Comparison of ENCODE assay signal across 29 cellular contexts in the genomic region with DNA sequence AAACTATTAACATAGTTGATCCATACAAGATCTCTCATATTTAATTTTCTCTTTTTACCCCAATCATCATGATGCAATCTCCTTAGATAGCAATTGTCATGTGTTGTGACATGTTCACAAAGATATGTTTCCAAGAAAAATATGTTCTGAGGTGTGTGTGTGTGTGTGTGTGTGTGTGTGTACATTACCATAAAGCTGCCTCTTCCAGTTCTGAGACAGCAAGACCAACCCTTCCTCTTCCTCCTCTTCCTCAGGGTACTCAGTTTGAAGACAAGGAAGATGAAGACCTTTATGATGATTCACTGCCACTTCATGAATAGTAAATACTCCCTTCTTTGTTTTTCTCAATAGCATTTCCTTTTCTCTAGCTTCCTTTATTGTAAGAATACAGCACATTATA.
"Had no signal": no experiment of that assay in that cellular context is flagged by ENCODE, and none has a peak within 500 bp of the region (broad histone marks: within the 10 kb centered on the region; RNA-seq: fewer than 3 reads in every experiment).

No MANE protein-coding gene starts in this region.

- ATAC-seq: stimulated activated effector memory CD8-positive, alpha-beta T cell treated with anti-CD3 and anti-CD28 coated beads, Interleukin-12 subunit alpha, Interleukin-12 subunit beta, amount 100 ng/mL, for 72 hours; stimulated activated memory B cell treated with anti-CD40 and anti-IgM and Interleukin-4, amounts not matched to agents 10 μg/mL and 1 μg/mL and 100 μg/mL, for 72 hours; stimulated activated naive B cell treated with anti-CD40 and anti-IgM and Interleukin-4, amounts not matched to agents 10 μg/mL and 1 μg/mL and 100 μg/mL, for 72 hours; stimulated activated naive CD8-positive, alpha-beta T cell treated with anti-CD3 and anti-CD28 coated beads, Interleukin-15, amount 100 ng/mL, for 72 hours; stimulated activated naive CD8-positive, alpha-beta T cell treated with anti-CD3 and anti-CD28 coated beads, Interleukin-15, Interleukin-2, amounts not matched to agents 100 U/mL and 50 U/mL, for 24 hours; upper lobe of right lung had no signal

- H3K4me3 Mint-ChIP-seq: stimulated activated effector memory CD8-positive, alpha-beta T cell treated with anti-CD3 and anti-CD28 coated beads, Interleukin-12 subunit alpha, Interleukin-12 subunit beta, amount 100 ng/mL, for 72 hours; stimulated activated memory B cell treated with anti-CD40 and anti-IgM and Interleukin-4, amounts not matched to agents 10 μg/mL and 1 μg/mL and 100 μg/mL, for 72 hours; stimulated activated naive B cell treated with anti-CD40 and anti-IgM and Interleukin-4, amounts not matched to agents 10 μg/mL and 1 μg/mL and 100 μg/mL, for 72 hours; stimulated activated naive CD8-positive, alpha-beta T cell treated with anti-CD3 and anti-CD28 coated beads, Interleukin-15, amount 100 ng/mL, for 72 hours; stimulated activated naive CD8-positive, alpha-beta T cell treated with anti-CD3 and anti-CD28 coated beads, Interleukin-15, Interleukin-2, amounts not matched to agents 100 ng/mL and 50 ng/mL, for 24 hours; type B pancreatic cell had no signal

- FAIRE-seq: urothelium cell line had no signal

- H3K9me3 Mint-ChIP-seq: type B pancreatic cell had no signal

- H3K4me3 ChIP-seq: stomach, suprapubic skin, testis, thoracic aorta, thyroid gland, tibial artery, tibial nerve, transverse colon, upper lobe of left lung, upper lobe of right lung, uterus, vagina had no signal

- H3K27ac Mint-ChIP-seq: stimulated activated effector memory CD8-positive, alpha-beta T cell treated with anti-CD3 and anti-CD28 coated beads, Interleukin-12 subunit alpha, Interleukin-12 subunit beta, amount 100 ng/mL, for 72 hours; stimulated activated memory B cell treated with anti-CD40 and anti-IgM and Interleukin-4, amounts not matched to agents 10 μg/mL and 1 μg/mL and 100 μg/mL, for 72 hours; stimulated activated naive B cell treated with anti-CD40 and anti-IgM and Interleukin-4, amounts not matched to agents 10 μg/mL and 1 μg/mL and 100 μg/mL, for 72 hours; stimulated activated naive CD8-positive, alpha-beta T cell treated with anti-CD3 and anti-CD28 coated beads, Interleukin-15, amount 100 ng/mL, for 72 hours; stimulated activated naive CD8-positive, alpha-beta T cell treated with anti-CD3 and anti-CD28 coated beads, Interleukin-15, Interleukin-2, amounts not matched to agents 100 ng/mL and 50 ng/mL, for 24 hours; type B pancreatic cell had no signal

- H3K4me1 ChIP-seq: stomach, testis, thyroid gland, tibial artery, tibial nerve, transverse colon, upper lobe of left lung, upper lobe of right lung, uterus, vagina had no signal

- DNase-seq: stimulated activated CD4-positive, alpha-beta T cell treated with anti-CD3 and anti-CD28 coated beads, Interleukin-2, amount 100 ng/mL, for 48 hours; stimulated activated CD4-positive, alpha-beta T cell treated with anti-CD3 and anti-CD28 coated beads, Interleukin-4, amount 100 ng/mL, for 1 hour; stimulated activated CD4-positive, alpha-beta T cell treated with anti-CD3 and anti-CD28 coated beads, Interleukin-4, amount 100 ng/mL, for 24 hours; stimulated activated CD4-positive, alpha-beta T cell treated with anti-CD3 and anti-CD28 coated beads, Interleukin-4, amount 100 ng/mL, for 4 hours; stimulated activated CD8-positive, alpha-beta memory T cell treated with anti-CD3 and anti-CD28 coated beads, Interleukin-4, amount 100 ng/mL, for 48 hours; stimulated activated naive B cell treated with anti-CD40 and anti-IgM and Interleukin-4, amounts not matched to agents 10 μg/mL and 1 μg/mL and 100 μg/mL, for 72 hours; stimulated activated naive CD4-positive, alpha-beta T cell; stimulated activated naive CD4-positive, alpha-beta T cell treated with Interleukin-2 at 50 U/mL for 16 hours; stimulated activated naive CD8-positive, alpha-beta T cell treated with anti-CD3 and anti-CD28 coated beads, Interleukin-15, amount 100 ng/mL, for 72 hours; stimulated activated naive CD8-positive, alpha-beta T cell treated with anti-CD3 and anti-CD28 coated beads, Interleukin-15, Interleukin-2, amounts not matched to agents 100 U/mL and 50 U/mL, for 24 hours; stomach; substantia nigra; testis; thyroid gland; tibial artery; transverse colon; trophoblast cell; upper lobe of left lung; upper lobe of right lung; uterus had no signal

- H3K36me3 ChIP-seq: stomach, suprapubic skin, thoracic aorta, thyroid gland, tibial artery, tibial nerve, transverse colon, upper lobe of left lung, upper lobe of right lung, uterus, vagina had no signal

- H3K27me3 Mint-ChIP-seq: stimulated activated memory B cell treated with anti-CD40 and anti-IgM and Interleukin-4, amounts not matched to agents 10 μg/mL and 1 μg/mL and 100 μg/mL, for 72 hours; stimulated activated naive B cell treated with anti-CD40 and anti-IgM and Interleukin-4, amounts not matched to agents 10 μg/mL and 1 μg/mL and 100 μg/mL, for 72 hours; stimulated activated naive CD8-positive, alpha-beta T cell treated with anti-CD3 and anti-CD28 coated beads, Interleukin-15, amount 100 ng/mL, for 72 hours; stimulated activated naive CD8-positive, alpha-beta T cell treated with anti-CD3 and anti-CD28 coated beads, Interleukin-15, Interleukin-2, amounts not matched to agents 100 ng/mL and 50 ng/mL, for 24 hours; type B pancreatic cell had no signal

- H3K27me3 ChIP-seq: stomach, suprapubic skin, testis, thyroid gland, tibial artery, tibial nerve, transverse colon, upper lobe of left lung, upper lobe of right lung, uterus, vagina had no signal

- H3K4me1 Mint-ChIP-seq: stimulated activated effector memory CD8-positive, alpha-beta T cell treated with anti-CD3 and anti-CD28 coated beads, Interleukin-12 subunit alpha, Interleukin-12 subunit beta, amount 100 ng/mL, for 72 hours; stimulated activated memory B cell treated with anti-CD40 and anti-IgM and Interleukin-4, amounts not matched to agents 10 μg/mL and 1 μg/mL and 100 μg/mL, for 72 hours; stimulated activated naive CD8-positive, alpha-beta T cell treated with anti-CD3 and anti-CD28 coated beads, Interleukin-15, amount 100 ng/mL, for 72 hours had no signal

- H3K36me3 Mint-ChIP-seq: stimulated activated effector memory CD8-positive, alpha-beta T cell treated with anti-CD3 and anti-CD28 coated beads, Interleukin-12 subunit alpha, Interleukin-12 subunit beta, amount 100 ng/mL, for 72 hours; stimulated activated memory B cell treated with anti-CD40 and anti-IgM and Interleukin-4, amounts not matched to agents 10 μg/mL and 1 μg/mL and 100 μg/mL, for 72 hours; stimulated activated naive B cell treated with anti-CD40 and anti-IgM and Interleukin-4, amounts not matched to agents 10 μg/mL and 1 μg/mL and 100 μg/mL, for 72 hours; type B pancreatic cell had no signal

- H3K27ac ChIP-seq: stomach, suprapubic skin, testis, thoracic aorta, thyroid gland, tibial artery, tibial nerve, transverse colon, upper lobe of left lung, upper lobe of right lung, uterus, vagina had no signal
